Comparison of ENCODE assay signal across 15 cellular contexts in the genomic region with DNA sequence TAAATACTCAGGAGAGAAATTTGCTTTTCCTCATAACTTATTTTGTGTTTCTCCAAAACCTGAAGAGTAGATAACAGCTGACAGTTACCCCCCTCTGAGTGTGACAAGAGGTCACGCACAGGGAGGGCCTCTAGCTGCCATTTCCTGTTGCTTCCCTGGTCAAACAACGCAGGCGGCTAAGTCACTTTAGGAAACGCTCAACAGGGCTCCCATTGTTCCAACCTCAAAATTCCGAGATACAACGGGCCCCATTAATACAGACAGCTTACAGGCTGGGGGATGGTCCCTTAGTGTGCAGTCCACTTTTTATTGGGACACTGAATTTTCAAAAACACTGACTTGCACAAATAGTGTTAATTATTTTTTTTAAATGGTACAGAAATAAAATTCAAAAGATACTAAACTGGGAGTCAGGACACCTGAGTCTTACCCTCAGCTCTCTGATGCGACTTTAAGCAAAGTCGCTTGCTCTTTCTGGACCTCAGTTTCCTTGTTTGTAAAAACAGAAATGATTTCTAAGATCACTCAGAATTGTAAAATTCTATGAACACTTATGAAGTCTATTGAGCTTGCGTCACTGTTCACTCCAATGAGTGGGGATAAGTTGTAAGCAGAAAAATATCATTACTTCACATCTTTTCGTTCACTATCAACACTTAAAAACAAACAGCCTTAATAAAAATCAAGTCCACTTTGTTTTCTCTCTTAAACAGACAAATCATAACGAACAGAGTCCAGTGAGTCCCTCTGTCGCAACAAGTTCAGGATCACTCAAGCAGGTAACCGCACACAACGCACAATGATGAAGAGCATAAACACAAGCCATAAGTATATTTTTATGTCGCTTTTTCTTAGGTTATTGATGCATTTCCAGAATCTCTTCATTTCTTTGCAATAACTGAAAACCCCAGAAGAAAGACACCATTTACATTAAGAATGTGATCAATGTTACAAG. TPM values are rescaled to one million over a fixed set of nuclear protein-coding genes. Genes with fewer than 3 reads are reported as not detected.
DNase-seq lines count a peak whose midpoint lies in the region; ATAC-seq and TF ChIP-seq lines count a peak whose summit lies in the region.
"Had no signal": no experiment of that assay in that cellular context is flagged by ENCODE, and none has a peak within 500 bp of the region (broad histone marks: within the 10 kb centered on the region; RNA-seq: fewer than 3 reads in every experiment).

No MANE protein-coding gene starts in this region.

- H2BK5ac ChIP-seq in trophoblast cell (ENCODE audit: low read depth, low read length, poor library complexity): no peak overlapping the region

- peak overlapping the region; percentile 29; the same call in 1 of the 2 replicates for H3K4me3 Mint-ChIP-seq in WTC11

- H3K79me2 ChIP-seq in trophoblast cell (ENCODE audit: control insufficient read depth, insufficient read depth, low read length, poor library complexity): no peaks in the 10 kb centered on the region

- H3K9ac ChIP-seq in trophoblast cell (ENCODE audit: low read length): no peak overlapping the region

- WGBS in trophoblast cell (ENCODE audit: extremely low coverage, insufficient coverage, insufficient read length): 100% methylated on average over 1 of the region's 15 CpGs

- H3K36me3 Mint-ChIP-seq in WTC11: peaks cover 22% of the 10 kb centered on the region

- POLR2A ChIA-PET in WTC11 (lab: Charles Lee): no interaction called here

- H3K4ac ChIP-seq in trophoblast cell (ENCODE audit: low read depth, low read length): no peak overlapping the region

- no peak overlapping the region for H4K8ac ChIP-seq in trophoblast cell (ENCODE audit: low read depth, low read length)

- peak overlapping the region; percentile 97 for H3K27ac Mint-ChIP-seq in WTC11

- no peak overlapping the region for H3K27ac ChIP-seq in trophoblast cell (ENCODE audit: low read depth, low read length)

- no peaks in the 10 kb centered on the region for H3K27me3 Mint-ChIP-seq in WTC11 (ENCODE audit: low read depth)

- peaks cover 42% of the 10 kb centered on the region for H3K4me1 Mint-ChIP-seq in WTC11

- no peaks in the 10 kb centered on the region for H3K9me3 ChIP-seq in trophoblast cell (ENCODE audit: insufficient read depth, low read depth, low read length)

- no peaks in the 10 kb centered on the region for H3K79me1 ChIP-seq in trophoblast cell (ENCODE audit: low read length)

- peak; percentile 93 for ATAC-seq in WTC11
- ATAC-seq in HG02759 (IDR thresholded peaks at IDR 0.05; ENCODE audit: unreplicated experiment): no peak
- no peak for ATAC-seq in HG02938 (IDR thresholded peaks at IDR 0.05; ENCODE audit: unreplicated experiment)

- H2BK12ac ChIP-seq in trophoblast cell (ENCODE audit: low read length): no peak overlapping the region

- H4K12ac ChIP-seq in trophoblast cell (ENCODE audit: low read depth, low read length): no peak overlapping the region

- H3K9me3 Mint-ChIP-seq in WTC11: no peaks in the 10 kb centered on the region

- no peaks in the 10 kb centered on the region for H3K27me3 ChIP-seq in trophoblast cell (ENCODE audit: insufficient read depth, low read length)

- no peak overlapping the region for H3K14ac ChIP-seq in trophoblast cell (ENCODE audit: low read length)

- TF ChIP-seq CTCF in WTC11 (IDR thresholded peaks at IDR 0.05): no peak

- CTCF ChIA-PET in WTC11 (lab: Charles Lee): interaction anchor here (0.8 to 1.4 kb wide), 8 partner anchors 13 to 223 kb away, joined by 3 to 11 read pairs (median 4); a partner anchor contains a TSS

- peaks cover 6 to 9% of the 10 kb centered on the region in 2 experiments for H3K36me3 ChIP-seq in trophoblast cell (ENCODE audit: control insufficient read depth in 1 of 2, insufficient read depth in 2 of 2, low read length in 2 of 2)

- no peak overlapping the region for H3K4me3 ChIP-seq in trophoblast cell (ENCODE audit: low read depth, low read length)
- H3K4me3 ChIP-seq: lung had no signal

- H2AK5ac ChIP-seq in trophoblast cell (ENCODE audit: low read length): no peak overlapping the region

- H3K4me1 ChIP-seq in trophoblast cell (ENCODE audit: control insufficient read depth in 1 of 2, insufficient read depth in 2 of 2, low read length in 2 of 2): peaks cover 0 to 3% of the 10 kb centered on the region in 2 experiments

- no peak overlapping the region for H2AFZ ChIP-seq in trophoblast cell (ENCODE audit: insufficient read depth, low read length, poor library complexity)

- H3K23ac ChIP-seq in trophoblast cell (ENCODE audit: low read length): no peak overlapping the region

- no peak overlapping the region for H3K4me2 ChIP-seq in trophoblast cell (ENCODE audit: low read length)

- no peak overlapping the region for H4K91ac ChIP-seq in trophoblast cell (ENCODE audit: low read depth, low read length)

- H3K18ac ChIP-seq in trophoblast cell (ENCODE audit: low read length): no peak overlapping the region

- DNase-seq in HuH-7 (ENCODE audit: low spot score) (peak; percentile 67), WTC11 (ENCODE audit: low spot score) (peak; percentile 41), iPS DF 19.7 (ENCODE audit: low read depth, low spot score) (peak; percentile 56), pons (ENCODE audit: low spot score) (peak; percentile 96), trophoblast cell (no peak)
- DNase-seq in stimulated activated CD4-positive, alpha-beta T cell treated with anti-CD3 and anti-CD28 coated beads, Interleukin-4, amount 100 ng/mL, for 1 hour: no peak
- DNase-seq: activated CD4-positive, alpha-beta T cell treated with anti-CD3 and anti-CD28 coated beads, Interleukin-2, amount 50 U/mL, for 1 hour; activated gamma-delta T cell; foreskin fibroblast; GF-D8; NCI-H187; NCI-H82 had no signal

- no peak overlapping the region for H2BK120ac ChIP-seq in trophoblast cell (ENCODE audit: insufficient read depth, low read length, poor library complexity)

TF ChIP-seq in WTC11, 78 proteins besides CTCF, POLR2A, EP300 and RAD21 (continues in another document):
- no peak for TF ChIP-seq SMAD4 (CRISPR knock-in tag; IDR thresholded peaks at IDR 0.05)
- no peak for TF ChIP-seq FOXJ3 (CRISPR knock-in tag; IDR thresholded peaks at IDR 0.05; ENCODE audit: borderline replicate concordance)
- peak; percentile 83 for TF ChIP-seq TEAD1 (CRISPR knock-in tag; IDR thresholded peaks at IDR 0.05)
- TF ChIP-seq, protein P1, sequence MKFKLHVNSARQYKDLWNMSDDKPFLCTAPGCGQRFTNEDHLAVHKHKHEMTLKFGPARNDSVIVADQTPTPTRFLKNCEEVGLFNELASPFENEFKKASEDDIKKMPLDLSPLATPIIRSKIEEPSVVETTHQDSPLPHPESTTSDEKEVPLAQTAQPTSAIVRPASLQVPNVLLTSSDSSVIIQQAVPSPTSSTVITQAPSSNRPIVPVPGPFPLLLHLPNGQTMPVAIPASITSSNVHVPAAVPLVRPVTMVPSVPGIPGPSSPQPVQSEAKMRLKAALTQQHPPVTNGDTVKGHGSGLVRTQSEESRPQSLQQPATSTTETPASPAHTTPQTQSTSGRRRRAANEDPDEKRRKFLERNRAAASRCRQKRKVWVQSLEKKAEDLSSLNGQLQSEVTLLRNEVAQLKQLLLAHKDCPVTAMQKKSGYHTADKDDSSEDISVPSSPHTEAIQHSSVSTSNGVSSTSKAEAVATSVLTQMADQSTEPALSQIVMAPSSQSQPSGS (CRISPR knock-in tag; IDR thresholded peaks at IDR 0.05; ENCODE audit: borderline replicate concordance, low read depth): no peak
- no peak for TF ChIP-seq ZNF263 (CRISPR knock-in tag; IDR thresholded peaks at IDR 0.05; ENCODE audit: low read depth)
- TF ChIP-seq NFATC4 (CRISPR knock-in tag; IDR thresholded peaks at IDR 0.05): no peak
- TF ChIP-seq GABPB1 (CRISPR knock-in tag; IDR thresholded peaks at IDR 0.05): peak; percentile 16; the same call in 1 of the 2 replicates
- TF ChIP-seq OVOL2 (CRISPR knock-in tag; IDR thresholded peaks at IDR 0.05; ENCODE audit: borderline replicate concordance): no peak
- TF ChIP-seq, protein P2, sequence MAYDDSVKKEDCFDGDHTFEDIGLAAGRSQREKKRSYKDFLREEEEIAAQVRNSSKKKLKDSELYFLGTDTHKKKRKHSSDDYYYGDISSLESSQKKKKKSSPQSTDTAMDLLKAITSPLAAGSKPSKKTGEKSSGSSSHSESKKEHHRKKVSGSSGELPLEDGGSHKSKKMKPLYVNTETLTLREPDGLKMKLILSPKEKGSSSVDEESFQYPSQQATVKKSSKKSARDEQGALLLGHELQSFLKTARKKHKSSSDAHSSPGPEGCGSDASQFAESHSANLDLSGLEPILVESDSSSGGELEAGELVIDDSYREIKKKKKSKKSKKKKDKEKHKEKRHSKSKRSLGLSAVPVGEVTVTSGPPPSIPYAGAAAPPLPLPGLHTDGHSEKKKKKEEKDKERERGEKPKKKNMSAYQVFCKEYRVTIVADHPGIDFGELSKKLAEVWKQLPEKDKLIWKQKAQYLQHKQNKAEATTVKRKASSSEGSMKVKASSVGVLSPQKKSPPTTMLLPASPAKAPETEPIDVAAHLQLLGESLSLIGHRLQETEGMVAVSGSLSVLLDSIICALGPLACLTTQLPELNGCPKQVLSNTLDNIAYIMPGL (CRISPR knock-in tag; IDR thresholded peaks at IDR 0.05): no peak

RNA-seq across cellular contexts. Expression of a gene that starts 13.5 kb away (rescaled TPM):
- total RNA-seq in WTC11 (2021): 16.9 to 22.0 TPM (median 20.9 TPM) in 3 replicates
- 20.1 and 20.9 TPM in 2 replicates for polyA plus RNA-seq in trophoblast cell (2013)

RNA-seq across cellular contexts. Expression of a gene that starts 13.6 kb away (rescaled TPM):
- total RNA-seq in WTC11 (2021): 2.3 to 2.8 TPM (median 2.8 TPM) in 3 replicates
- 6.2 and 6.6 TPM in 2 replicates for polyA plus RNA-seq in trophoblast cell (2013)

RNA-seq across cellular contexts. Expression of a gene that starts 19.6 kb away (rescaled TPM):
- 51.8 to 58.2 TPM (median 53.0 TPM) in 3 replicates for total RNA-seq in WTC11 (2021)
- polyA plus RNA-seq in trophoblast cell (2013): 25.8 and 28.5 TPM in 2 replicates

Comparison
In these comparisons a context has a peak if more than half of its experiments do, and no peak if none do; other contexts are left out.
1. DNase-seq: peak in HuH-7 (single experiment), WTC11 (single experiment), iPS DF 19.7 (single experiment) and pons (single experiment); none in trophoblast cell (0 of 2) and stimulated activated CD4-positive, alpha-beta T cell treated with anti-CD3 and anti-CD28 coated beads, Interleukin-4, amount 100 ng/mL, for 1 hour (single experiment).